In genomic region chr1:234599617-234600417, GRCh38 we compare ENCODE assay signal across 8 cellular contexts. TPM values are rescaled to one million over a fixed set of nuclear protein-coding genes. Genes with fewer than 3 reads are reported as not detected.
DNase-seq lines count a peak whose midpoint lies in the region; ATAC-seq and TF ChIP-seq lines count a peak whose summit lies in the region.

No MANE protein-coding gene starts in this region.

- intact Hi-C loops in CD8-positive, alpha-beta T cell (cut with DNase I, micrococcal nuclease) = loop anchor here (1.0 to 10.0 kb wide), 16 partner anchors 8 to 902 kb away; partner anchors contain the start of genes B3GALNT2 (in 1 of the 2), COA6 (in 1 of the 2) and TOMM20 (in 1 of the 2)

- H3K4me3 Mint-ChIP-seq in CD8-positive, alpha-beta T cell = peak overlapping the region; percentile 86

- H3K36me3 ChIP-seq in CD8-positive, alpha-beta T cell (ENCODE audit: insufficient read depth, low read length) = no peaks in the 10 kb centered on the region

- CTCF ChIA-PET in CD8-positive, alpha-beta T cell (lab: Charles Lee) = interaction anchor here (0.6 to 12.2 kb wide), 9 partner anchors 12 to 485 kb away, joined by 3 to 114 read pairs (median 4); no protein-coding TSS in a partner anchor

- H3K27ac Mint-ChIP-seq in CD8-positive, alpha-beta T cell = peak overlapping the region; percentile 94

- no peaks in the 10 kb centered on the region for H3K9me3 ChIP-seq in CD8-positive, alpha-beta T cell (ENCODE audit: low read length)

- peaks cover 57% of the 10 kb centered on the region for H3K4me1 ChIP-seq in CD8-positive, alpha-beta T cell (ENCODE audit: insufficient read depth, low read length)

- H3K4me3 ChIP-seq in CD8-positive, alpha-beta T cell (ENCODE audit: low read depth, low read length) = peak overlapping the region; percentile 54

- peak; percentile 52 to 91 (median 66) for DNase-seq in CD8-positive, alpha-beta T cell
- peak; percentile 90 for DNase-seq in NCI-H82 treated with DMSO at 0.1 percent for 48 hours (lab: John Stamatoyannopoulos, UW; ENCODE audit: unreplicated experiment)
- DNase-seq in activated CD8-positive, alpha-beta memory T cell treated with anti-CD3 and anti-CD28 coated beads for 1 hour (ENCODE audit: extremely low read depth in 1 of 2, low read depth in 1 of 2) = peak; percentile 48 to 61
- DNase-seq in effector CD8-positive, alpha-beta T cell (lab: John Stamatoyannopoulos, UW) = peak; percentile 53
- DNase-seq in medulla oblongata (ENCODE audit: extremely low spot score) = peak; percentile 87
- DNase-seq in stimulated activated CD8-positive, alpha-beta memory T cell treated with anti-CD3 and anti-CD28 coated beads, Interleukin-12 subunit alpha, Interleukin-12 subunit beta, amount 100 ng/mL, for 1 hour (ENCODE audit: low read depth) = peak; percentile 47

- peak; percentile 70 for ATAC-seq in CD8-positive, alpha-beta T cell
- peak; percentile 70 for ATAC-seq in GM19452 (IDR thresholded peaks at IDR 0.05; ENCODE audit: unreplicated experiment)
- ATAC-seq in HG03521 (IDR thresholded peaks at IDR 0.05; ENCODE audit: unreplicated experiment) = peak; percentile 64

- H3K9me3 Mint-ChIP-seq in CD8-positive, alpha-beta T cell = no peaks in the 10 kb centered on the region

- no peaks in the 10 kb centered on the region for H3K27me3 ChIP-seq in CD8-positive, alpha-beta T cell (ENCODE audit: insufficient read depth, low read length)

- peaks cover 13% of the 10 kb centered on the region for H3K36me3 Mint-ChIP-seq in CD8-positive, alpha-beta T cell

- H3K4me1 Mint-ChIP-seq in CD8-positive, alpha-beta T cell (ENCODE audit: low read depth) = peaks cover 55% of the 10 kb centered on the region

- TF ChIP-seq CTCF in CD8-positive, alpha-beta T cell (IDR thresholded peaks at IDR 0.05) = no peak

- no peaks in the 10 kb centered on the region for H3K27me3 Mint-ChIP-seq in CD8-positive, alpha-beta T cell (ENCODE audit: low read depth)

- POLR2A ChIA-PET in CD8-positive, alpha-beta T cell (lab: Charles Lee) = interaction anchor here (0.6 to 7.8 kb wide), 9 partner anchors 11 to 484 kb away, joined by 3 to 129 read pairs (median 4); partner anchors contain the start of gene IRF2BP2

- peak overlapping the region; percentile 70 for H3K27ac ChIP-seq in CD8-positive, alpha-beta T cell (ENCODE audit: low read depth, low read length)

RNA-seq across cellular contexts. Expression of gene IRF2BP2, which starts 10.2 kb away (rescaled TPM):
- total RNA-seq in CD8-positive, alpha-beta T cell = 100 to 1,000 TPM; 707 to 714 TPM

Comparison
In these comparisons a context has a peak if more than half of its experiments do, and no peak if none do; other contexts are left out.
1. Peak in every context shown above with its lines: DNase-seq, ATAC-seq, H3K4me3 ChIP-seq and H3K27ac ChIP-seq.